ENCODE assay signal across 7 cellular contexts in genomic region chr5:11599499-11599898, GRCh38.
"Had no signal": no experiment of that assay in that cellular context is flagged by ENCODE, and none has a peak within 500 bp of the region (broad histone marks: within the 10 kb centered on the region; RNA-seq: fewer than 3 reads in every experiment).

No MANE protein-coding gene starts in this region.

- H3K9me3 Mint-ChIP-seq: IgD-negative memory B cell had no signal

- H3K27me3 Mint-ChIP-seq: IgD-negative memory B cell had no signal

- H3K4me2 ChIP-seq: KMS-11 had no signal

- H3K27ac ChIP-seq: HL-60, KMS-11 had no signal

- FAIRE-seq: K562 had no signal

- H3K4me3 Mint-ChIP-seq: IgD-negative memory B cell had no signal

- H3K4me1 Mint-ChIP-seq: IgD-negative memory B cell had no signal

- H3K4me3 ChIP-seq: K562 had no signal

- H3K9ac ChIP-seq: KMS-11 had no signal

- H3K36me3 Mint-ChIP-seq: IgD-negative memory B cell had no signal

- DNase-seq: IMR-90, KBM-7, KG1 had no signal

- ATAC-seq: K562 had no signal

- H3K27ac Mint-ChIP-seq: IgD-negative memory B cell had no signal
